24 cellular contexts compared by ENCODE assay signal in genomic region chr9:107430071-107430470, GRCh38.
"Had no signal": no experiment of that assay in that cellular context is flagged by ENCODE, and none has a peak within 500 bp of the region (broad histone marks: within the 10 kb centered on the region; RNA-seq: fewer than 3 reads in every experiment).

No MANE protein-coding gene starts in this region.

- H3K27me3 ChIP-seq: stomach, suprapubic skin, testis, tibial artery, tibial nerve, transverse colon, upper lobe of left lung, upper lobe of right lung, uterus, vagina had no signal

- DNase-seq: stimulated activated CD4-positive, alpha-beta T cell treated with anti-CD3 and anti-CD28 coated beads, Interleukin-2, amount 100 ng/mL, for 48 hours; stimulated activated CD4-positive, alpha-beta T cell treated with anti-CD3 and anti-CD28 coated beads, Interleukin-4, amount 100 ng/mL, for 1 hour; stimulated activated CD4-positive, alpha-beta T cell treated with anti-CD3 and anti-CD28 coated beads, Interleukin-4, amount 100 ng/mL, for 24 hours; stimulated activated CD4-positive, alpha-beta T cell treated with anti-CD3 and anti-CD28 coated beads, Interleukin-4, amount 100 ng/mL, for 4 hours; stimulated activated CD8-positive, alpha-beta memory T cell treated with anti-CD3 and anti-CD28 coated beads, Interleukin-4, amount 100 ng/mL, for 48 hours; stimulated activated naive B cell treated with anti-CD40 and anti-IgM and Interleukin-4, amounts not matched to agents 10 μg/mL and 1 μg/mL and 100 μg/mL, for 72 hours; stimulated activated naive CD4-positive, alpha-beta T cell; stimulated activated naive CD4-positive, alpha-beta T cell treated with Interleukin-2 at 50 U/mL for 16 hours; stimulated activated naive CD8-positive, alpha-beta T cell treated with anti-CD3 and anti-CD28 coated beads, Interleukin-15, amount 100 ng/mL, for 72 hours; stimulated activated naive CD8-positive, alpha-beta T cell treated with anti-CD3 and anti-CD28 coated beads, Interleukin-15, Interleukin-2, amounts not matched to agents 100 U/mL and 50 U/mL, for 24 hours; stomach; substantia nigra; testis; tibial artery; transverse colon; trophoblast cell; upper lobe of left lung; uterus had no signal

- H3K4me1 ChIP-seq: testis, uterus had no signal

- H3K9me3 ChIP-seq: stomach, suprapubic skin, testis, thoracic aorta, tibial artery, tibial nerve, transverse colon, upper lobe of left lung, upper lobe of right lung, uterus, vagina had no signal

- FAIRE-seq: urothelium cell line had no signal

- H3K4me3 ChIP-seq: stomach, suprapubic skin, testis, thoracic aorta, tibial artery, tibial nerve, transverse colon, upper lobe of left lung, upper lobe of right lung, uterus, vagina had no signal

- H3K36me3 ChIP-seq: stomach, suprapubic skin, thoracic aorta, tibial artery, tibial nerve, transverse colon, upper lobe of left lung, upper lobe of right lung, uterus, vagina had no signal

- H3K27ac ChIP-seq: stomach, suprapubic skin, testis, thoracic aorta, tibial artery, tibial nerve, transverse colon, upper lobe of left lung, upper lobe of right lung, uterus, vagina had no signal
